In the genomic region with DNA sequence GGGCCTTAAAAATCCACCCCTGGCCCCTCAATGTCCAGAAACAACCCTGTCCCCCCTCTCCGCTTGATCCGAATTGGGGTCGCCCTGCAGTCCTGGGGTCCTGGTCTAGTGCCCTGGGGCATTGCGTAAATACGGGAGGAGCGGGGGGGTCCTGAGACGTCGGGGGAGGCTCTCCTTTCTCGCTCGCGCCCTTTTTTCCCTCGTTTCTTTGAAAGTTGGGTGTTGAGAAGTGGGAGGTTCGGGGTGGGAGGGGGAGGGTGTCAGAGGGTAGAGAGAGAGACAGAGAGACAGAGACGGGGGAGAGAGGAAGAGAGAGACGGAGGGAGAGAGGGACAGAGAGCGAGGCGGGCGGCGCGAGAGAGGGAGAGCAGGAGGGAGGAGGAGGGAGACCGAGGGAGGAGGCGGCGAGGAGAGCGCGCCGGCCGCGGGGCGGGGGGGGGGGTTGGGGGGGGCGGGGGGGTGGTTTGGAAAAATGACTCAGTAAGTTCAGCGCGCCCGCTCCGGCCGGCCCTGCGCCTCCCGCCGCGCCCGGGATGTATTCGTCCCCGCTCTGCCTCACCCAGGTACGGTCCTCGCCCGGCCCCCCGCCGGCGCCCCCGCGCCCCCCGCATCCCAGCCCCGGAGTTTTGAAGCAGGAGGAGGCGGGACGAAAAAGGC, we compare ENCODE assay signal across 8 cellular contexts. TPM values are rescaled to one million over a fixed set of nuclear protein-coding genes. Genes with fewer than 3 reads are reported as not detected.
DNase-seq lines count a peak whose midpoint lies in the region; ATAC-seq and TF ChIP-seq lines count a peak whose summit lies in the region.

Gene NFIC, plus strand, starts transcription at position 480 of the 657 bp plus-strand sequence. Its CDS starts 54 bp downstream, at position 534.

- intact Hi-C loops in CD14-positive monocyte (cut with micrococcal nuclease), result no loop called here

- ATAC-seq in SK-N-SH treated with all-trans-retinoic acid at 6 μM for 48 hours, result peak; percentile 75

- peaks cover 6 to 9% of the 10 kb centered on the region in 2 donors for H3K36me3 Mint-ChIP-seq in CD14-positive monocyte
- H3K36me3 Mint-ChIP-seq in HFFc6 (ENCODE audit: low read depth), result no peaks in the 10 kb centered on the region

- H3K27me3 Mint-ChIP-seq in CD14-positive monocyte (ENCODE audit: low read depth in 3 of 3) (no peaks in the 10 kb centered on the region), HFFc6 (ENCODE audit: insufficient read depth) (peaks cover 4% of the 10 kb centered on the region; the same call in 1 of the 2 replicates)

- H3K4me1 Mint-ChIP-seq in CD14-positive monocyte (peaks cover 60% of the 10 kb centered on the region), HFFc6 (ENCODE audit: low read depth) (peaks cover 62% of the 10 kb centered on the region)

- H3K9me3 Mint-ChIP-seq in CD14-positive monocyte (peaks cover 0 to 2% (median 0%) of the 10 kb centered on the region in 7 donors), HFFc6 (no peaks in the 10 kb centered on the region)

- H3K4me3 Mint-ChIP-seq in CD14-positive monocyte, result peak within 1 kb of the TSS; percentile 85 to 90
- peak within 1 kb of the TSS; percentile 88 for H3K4me3 Mint-ChIP-seq in HFFc6

- H3K27ac Mint-ChIP-seq in CD14-positive monocyte (peak within 1 kb of the TSS; percentile 83 to 97 (median 90)), HFFc6 (peak within 1 kb of the TSS; percentile 87)

- H3K4me3 ChIP-seq in astrocyte of the spinal cord (ENCODE audit: low read depth, low read length), result peak within 1 kb of the TSS; percentile 79

- in situ Hi-C loops in astrocyte of the spinal cord (cut with HindIII; ENCODE audit: low sequenced_read_pairs), result no loop called here

- peak; percentile 63 for DNase-seq in CD14-positive monocyte (ENCODE audit: low spot score)
- peak; percentile 83 for DNase-seq in HFFc6
- DNase-seq in astrocyte of the spinal cord (ENCODE audit: low read depth, low spot score), result peak; percentile 81
- peak in 41 of 51 donors; percentile 24 to 89 (median 58) for DNase-seq in hypothalamus (lab: John Stamatoyannopoulos, UW)
- peak; percentile 44 for DNase-seq in renal cortical epithelial cell (ENCODE audit: low read depth)
- DNase-seq in SK-N-DZ (ENCODE audit: low spot score), result no peak
- no peak for DNase-seq in NCI-H128 (lab: John Stamatoyannopoulos, UW; ENCODE audit: unreplicated experiment)

- no peak for TF ChIP-seq CTCF in CD14-positive monocyte (IDR thresholded peaks at IDR 0.05)
- no peak for TF ChIP-seq CTCF in HFFc6 (IDR thresholded peaks at IDR 0.05)
- no peak for TF ChIP-seq CTCF in astrocyte of the spinal cord (IDR thresholded peaks at IDR 0.05; ENCODE audit: low read depth, low read length)

TF ChIP-seq in SK-N-SH treated with all-trans-retinoic acid at 6 μM for 48 hours, 23 proteins besides CTCF, POLR2A, EP300 and RAD21:
- TF ChIP-seq ISL1 (CRISPR knock-in tag; IDR thresholded peaks at IDR 0.05) (no peak), GLIS3 (CRISPR knock-in tag; IDR thresholded peaks at IDR 0.05) (no peak), SNAI2 (CRISPR knock-in tag; IDR thresholded peaks at IDR 0.05) (no peak)
- TF ChIP-seq, protein P1, sequence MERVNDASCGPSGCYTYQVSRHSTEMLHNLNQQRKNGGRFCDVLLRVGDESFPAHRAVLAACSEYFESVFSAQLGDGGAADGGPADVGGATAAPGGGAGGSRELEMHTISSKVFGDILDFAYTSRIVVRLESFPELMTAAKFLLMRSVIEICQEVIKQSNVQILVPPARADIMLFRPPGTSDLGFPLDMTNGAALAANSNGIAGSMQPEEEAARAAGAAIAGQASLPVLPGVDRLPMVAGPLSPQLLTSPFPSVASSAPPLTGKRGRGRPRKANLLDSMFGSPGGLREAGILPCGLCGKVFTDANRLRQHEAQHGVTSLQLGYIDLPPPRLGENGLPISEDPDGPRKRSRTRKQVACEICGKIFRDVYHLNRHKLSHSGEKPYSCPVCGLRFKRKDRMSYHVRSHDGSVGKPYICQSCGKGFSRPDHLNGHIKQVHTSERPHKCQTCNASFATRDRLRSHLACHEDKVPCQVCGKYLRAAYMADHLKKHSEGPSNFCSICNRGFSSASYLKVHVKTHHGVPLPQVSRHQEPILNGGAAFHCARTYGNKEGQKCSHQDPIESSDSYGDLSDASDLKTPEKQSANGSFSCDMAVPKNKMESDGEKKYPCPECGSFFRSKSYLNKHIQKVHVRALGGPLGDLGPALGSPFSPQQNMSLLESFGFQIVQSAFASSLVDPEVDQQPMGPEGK (CRISPR knock-in tag; IDR thresholded peaks at IDR 0.05; ENCODE audit: borderline replicate concordance), result peak; percentile 95

RNA-seq across cellular contexts. Expression of gene NFIC, which starts in this region (rescaled TPM):
- polyA plus RNA-seq in CD14-positive monocyte, result 10 to 100 TPM in 1 of 2 donors, 1 to 10 TPM in 1; 7.0 to 11.5 TPM
- 100 to 1,000 TPM; 186 to 219 (median 211) TPM for total RNA-seq in HFFc6 (2021; fragmentation: NEBNext Ultra II Directional; extraction: Animal tissue kit (Norgen Biotek cat#: 25700))
- total RNA-seq in renal cortical epithelial cell, result 17.2 and 107 TPM in 2 replicates
- 3.0 and 3.3 TPM in 2 replicates for polyA plus RNA-seq in SK-N-DZ (2014; cell fraction: cytosol; rRNA removed)
- polyA plus RNA-seq in SK-N-DZ (2014; cell fraction: nucleus; rRNA removed), result 1.5 and 2.7 TPM in 2 replicates

Comparison
In these comparisons a context has a peak if more than half of its experiments do, and no peak if none do; other contexts are left out.
1. DNase-seq: peak in CD14-positive monocyte (single experiment), HFFc6 (single experiment), astrocyte of the spinal cord (single experiment), hypothalamus (41 of 51) and renal cortical epithelial cell (single experiment); none in SK-N-DZ (single experiment) and NCI-H128 (single experiment).